ENCODE assay signal across 14 cellular contexts in the genomic region with DNA sequence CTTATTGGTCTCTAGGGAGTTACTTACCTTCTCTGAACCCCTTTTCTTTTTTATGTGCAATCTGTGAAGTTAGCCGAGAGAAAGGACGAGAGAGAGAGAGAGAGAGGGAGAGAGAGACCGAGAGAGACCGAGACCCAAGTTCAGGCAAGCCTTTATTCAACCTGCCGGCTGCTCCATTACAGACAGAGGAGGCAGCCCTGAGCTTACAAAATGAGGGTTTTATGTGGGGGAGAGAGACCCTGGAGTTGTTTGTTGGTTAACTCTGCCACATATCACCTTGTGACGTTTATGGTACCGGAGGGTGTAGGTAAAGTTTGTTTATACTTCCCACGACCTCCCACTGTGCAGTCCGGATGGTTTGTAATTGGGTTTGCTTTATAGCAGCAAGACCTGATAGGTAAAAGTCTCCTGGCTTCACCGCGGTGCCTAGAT. TPM values are rescaled to one million over a fixed set of nuclear protein-coding genes. Genes with fewer than 3 reads are reported as not detected.
A peak's percentile ranks its signal among the peaks of the same experiment; 100 is the strongest.
DNase-seq lines count a peak whose midpoint lies in the region; ATAC-seq, FAIRE-seq and TF ChIP-seq lines count a peak whose summit lies in the region.
"Had no signal": no experiment of that assay in that cellular context is flagged by ENCODE, and none has a peak within 500 bp of the region (broad histone marks: within the 10 kb centered on the region; RNA-seq: fewer than 3 reads in every experiment).

No MANE protein-coding gene starts in this region.

- H3K36me3 Mint-ChIP-seq in activated naive CD4-positive, alpha-beta T cell treated with anti-CD3 and anti-CD28 coated beads, Interleukin-2, amount 50 U/mL, for 24 hours, result no peaks in the 10 kb centered on the region
- no peaks in the 10 kb centered on the region for H3K36me3 Mint-ChIP-seq in stimulated activated naive B cell treated with anti-CD40 and anti-IgM and Interleukin-4, amounts not matched to agents 10 μg/mL and 1 μg/mL and 100 μg/mL, for 72 hours

- peaks cover 29% of the 10 kb centered on the region for H3K27me3 Mint-ChIP-seq in activated naive CD4-positive, alpha-beta T cell treated with anti-CD3 and anti-CD28 coated beads, Interleukin-2, amount 50 U/mL, for 24 hours
- peaks cover 43 to 55% of the 10 kb centered on the region in 2 donors for H3K27me3 Mint-ChIP-seq in stimulated activated naive B cell treated with anti-CD40 and anti-IgM and Interleukin-4, amounts not matched to agents 10 μg/mL and 1 μg/mL and 100 μg/mL, for 72 hours

- H3K27me3 ChIP-seq in Loucy (ENCODE audit: insufficient read depth, low read length, poor library complexity, severe bottlenecking) (peaks cover 7% of the 10 kb centered on the region), iPS-15b (ENCODE audit: control insufficient read depth, insufficient read depth, low read length) (peaks cover 54% of the 10 kb centered on the region), HepG2 (ENCODE audit: control insufficient read depth in 1 of 2, insufficient read depth in 2 of 2, low read length in 2 of 2) (peaks cover 4 to 34% of the 10 kb centered on the region in 2 experiments)

- POLR2A ChIA-PET in HepG2 (lab: Yijun Ruan, JAX), result no interaction called here

- TF ChIP-seq EP300 in HepG2 (IDR thresholded peaks at IDR 0.05; ENCODE audit: low read depth in 2 of 2, low read length in 2 of 2), result no peak
- TF ChIP-seq EP300 in HepG2 (CRISPR knock-in tag; IDR thresholded peaks at IDR 0.05; ENCODE audit: borderline replicate concordance), result no peak

- H3K9ac ChIP-seq in Loucy (ENCODE audit: low read depth, low read length, poor library complexity, severe bottlenecking), result no peak overlapping the region
- no peak overlapping the region for H3K9ac ChIP-seq in iPS-15b (ENCODE audit: low read depth, low read length)
- no peak overlapping the region for H3K9ac ChIP-seq in HepG2 (ENCODE audit: insufficient read depth, low read depth, low read length)

- no peak for DNase-seq in activated naive CD4-positive, alpha-beta T cell treated with Interleukin-2 at 50 U/mL for 16 hours
- DNase-seq in NCI-H2227 (lab: John Stamatoyannopoulos, UW; ENCODE audit: unreplicated experiment) (no peak), NOMO-1 (lab: John Stamatoyannopoulos, UW; ENCODE audit: unreplicated experiment in 2 of 2) (no peak), HepG2 (ENCODE audit: low spot score) (no peak)
- no peak for DNase-seq in stimulated activated naive B cell treated with anti-CD40 and anti-IgM and Interleukin-4, amounts not matched to agents 10 μg/mL and 1 μg/mL and 100 μg/mL, for 72 hours
- DNase-seq: activated CD4-positive, alpha-beta T cell treated with anti-CD3 and anti-CD28 coated beads for 48 hours; activated effector memory CD4-positive, alpha-beta T cell treated with anti-CD3 and anti-CD28 coated beads, Interleukin-2, amount 50 U/mL, for 16 hours; effector memory CD8-positive, alpha-beta T cell; midbrain had no signal

- H3K9me3 ChIP-seq in Loucy (ENCODE audit: insufficient read depth, low read depth, low read length), result no peaks in the 10 kb centered on the region
- no peaks in the 10 kb centered on the region for H3K9me3 ChIP-seq in iPS-15b (ENCODE audit: control insufficient read depth, insufficient read depth, low read length)
- no peaks in the 10 kb centered on the region for H3K9me3 ChIP-seq in HepG2 (ENCODE audit: low read length)
- H3K9me3 ChIP-seq: HAP-1 had no signal

- no peaks in the 10 kb centered on the region for H3K4me1 ChIP-seq in Loucy (ENCODE audit: insufficient read depth, low read length, poor library complexity, severe bottlenecking)
- peaks cover 3% of the 10 kb centered on the region for H3K4me1 ChIP-seq in iPS-15b (ENCODE audit: control insufficient read depth, insufficient read depth, low read length)
- peaks cover 5% of the 10 kb centered on the region; the same call in 1 of the 2 replicates for H3K4me1 ChIP-seq in HepG2 (ENCODE audit: insufficient read depth, low read length)

- peak overlapping the region; percentile 73 for H3K4me3 Mint-ChIP-seq in activated naive CD4-positive, alpha-beta T cell treated with anti-CD3 and anti-CD28 coated beads, Interleukin-2, amount 50 U/mL, for 24 hours
- H3K4me3 Mint-ChIP-seq in stimulated activated naive B cell treated with anti-CD40 and anti-IgM and Interleukin-4, amounts not matched to agents 10 μg/mL and 1 μg/mL and 100 μg/mL, for 72 hours, result no peak overlapping the region

- H2AFZ ChIP-seq in Loucy (ENCODE audit: low read length), result 0 out of 2 replicates have a peak overlapping the region, but pooled peaks have one; percentile 3
- no peak overlapping the region for H2AFZ ChIP-seq in HepG2 (ENCODE audit: low read length)

- no peaks in the 10 kb centered on the region for H3F3A ChIP-seq in Loucy (ENCODE audit: low read depth)

- no peak overlapping the region for H3K27ac Mint-ChIP-seq in activated naive CD4-positive, alpha-beta T cell treated with anti-CD3 and anti-CD28 coated beads, Interleukin-2, amount 50 U/mL, for 24 hours
- no peak overlapping the region for H3K27ac Mint-ChIP-seq in stimulated activated naive B cell treated with anti-CD40 and anti-IgM and Interleukin-4, amounts not matched to agents 10 μg/mL and 1 μg/mL and 100 μg/mL, for 72 hours
- H3K27ac Mint-ChIP-seq: effector memory CD8-positive, alpha-beta T cell had no signal

- H3K79me2 ChIP-seq in Loucy (ENCODE audit: insufficient read depth, low read length) (no peaks in the 10 kb centered on the region), HepG2 (ENCODE audit: insufficient read depth, low read length) (no peaks in the 10 kb centered on the region)

- H3K4me3 ChIP-seq in Loucy (ENCODE audit: low read length, poor library complexity, severe bottlenecking) (no peak overlapping the region), iPS-15b (ENCODE audit: low read depth, low read length) (peak overlapping the region; percentile 1), HepG2 (replicated peaks in 1 of 3; ENCODE audit: insufficient read depth in 1 of 3, low read depth in 2 of 3, low read length in 3 of 3) (no peak overlapping the region)
- H3K4me3 ChIP-seq: HAP-1 had no signal

- H3K9me3 Mint-ChIP-seq in activated naive CD4-positive, alpha-beta T cell treated with anti-CD3 and anti-CD28 coated beads, Interleukin-2, amount 50 U/mL, for 24 hours, result no peaks in the 10 kb centered on the region
- H3K9me3 Mint-ChIP-seq in stimulated activated naive B cell treated with anti-CD40 and anti-IgM and Interleukin-4, amounts not matched to agents 10 μg/mL and 1 μg/mL and 100 μg/mL, for 72 hours, result no peaks in the 10 kb centered on the region
- H3K9me3 Mint-ChIP-seq: effector memory CD8-positive, alpha-beta T cell had no signal

- H3K36me3 ChIP-seq in Loucy (ENCODE audit: insufficient read depth, low read length), result no peaks in the 10 kb centered on the region
- H3K36me3 ChIP-seq in iPS-15b (ENCODE audit: control insufficient read depth, insufficient read depth, low read length), result no peaks in the 10 kb centered on the region
- H3K36me3 ChIP-seq in HepG2 (replicated peaks in 1 of 2; ENCODE audit: control insufficient read depth in 1 of 2, insufficient read depth in 2 of 2, low read length in 2 of 2), result no peaks in the 10 kb centered on the region
- H3K36me3 ChIP-seq: HAP-1 had no signal

- BruUV-seq in HepG2 (replicated peaks; lab: Mats Ljungman, UMichigan), result no TSS peak

- H3K27ac ChIP-seq in HepG2 (ENCODE audit: extremely low read length, insufficient read depth, low read length), result no peak overlapping the region

- in situ Hi-C loops in HepG2 (cut with HindIII; ENCODE audit: extremely low pct_ligation_motif_present, low pct_unique_long_range_greater_than_20kb), result no loop called here

- no peaks in the 10 kb centered on the region for H3K9me2 ChIP-seq in Loucy (replicated peaks; ENCODE audit: low read depth, low read length)

- intact Hi-C loops in HepG2 (cut with micrococcal nuclease; ENCODE audit: unreplicated experiment), result no loop called here

- ATAC-seq in stimulated activated naive B cell treated with anti-CD40 and anti-IgM and Interleukin-4, amounts not matched to agents 10 μg/mL and 1 μg/mL and 100 μg/mL, for 72 hours (replicated peaks), result no peak
- ATAC-seq in HepG2, result no peak
- ATAC-seq: effector memory CD8-positive, alpha-beta T cell had no signal

- CTCF ChIA-PET in HepG2 (lab: Yijun Ruan, JAX; ENCODE audit: low intra/inter-chr PET ratio, low total read pairs), result no interaction called here

- no peak for TF ChIP-seq POLR2A in HepG2 (IDR thresholded peaks at IDR 0.05; ENCODE audit: insufficient read depth in 1 of 2, low read depth in 2 of 2, low read length in 2 of 2)

- 19% methylated on average over 11 of the region's 11 CpGs for WGBS in HepG2 (ENCODE audit: low lambda C conversion rate)

- FAIRE-seq in HepG2 (lab: Jason Lieb, UNC), result no peak
- FAIRE-seq: bronchial epithelial cell had no signal

- H4K20me1 ChIP-seq in Loucy (ENCODE audit: insufficient read depth, low read length, poor library complexity, severe bottlenecking), result no peaks in the 10 kb centered on the region
- H4K20me1 ChIP-seq in HepG2 (ENCODE audit: insufficient read depth, low read length), result no peaks in the 10 kb centered on the region

- no peak for TF ChIP-seq RAD21 in HepG2 (CRISPR knock-in tag; IDR thresholded peaks at IDR 0.05)

- H3K4me2 ChIP-seq in Loucy (ENCODE audit: low read depth, low read length, poor library complexity, severe bottlenecking) (peak overlapping the region; percentile 4), HepG2 (ENCODE audit: low read depth, low read length) (no peak overlapping the region)

- H3K4me1 Mint-ChIP-seq in activated naive CD4-positive, alpha-beta T cell treated with anti-CD3 and anti-CD28 coated beads, Interleukin-2, amount 50 U/mL, for 24 hours, result peaks cover 30% of the 10 kb centered on the region
- peaks cover 8 to 19% of the 10 kb centered on the region in 2 donors for H3K4me1 Mint-ChIP-seq in stimulated activated naive B cell treated with anti-CD40 and anti-IgM and Interleukin-4, amounts not matched to agents 10 μg/mL and 1 μg/mL and 100 μg/mL, for 72 hours

- TF ChIP-seq CTCF in Loucy (conservative IDR thresholded peaks at IDR 0.05; ENCODE audit: low read length), result no peak
- TF ChIP-seq CTCF in HepG2 (CRISPR knock-in tag; IDR thresholded peaks at IDR 0.05), result no peak

RNA-seq across cellular contexts. Expression of a gene that starts 1.5 kb away (rescaled TPM):
- 0.04 TPM in 1 of 2 replicates, not detected in the other for total RNA-seq in HepG2 (2016; rRNA removed; fragmentation: Illumina TruSeq; extraction: Trizol)
- total RNA-seq in HepG2 (2016; cell fraction: cytosol; rRNA removed; fragmentation: Illumina TruSeq; extraction: Trizol; ENCODE audit: low read depth), result not detected in 2 replicates
- total RNA-seq in HepG2 (2016; cell fraction: insoluble cytoplasmic fraction; rRNA removed; fragmentation: Illumina TruSeq; extraction: Trizol), result not detected in 2 replicates
- not detected in 2 replicates for total RNA-seq in HepG2 (2016; cell fraction: membrane; rRNA removed; fragmentation: Illumina TruSeq; extraction: Trizol)
- total RNA-seq in HepG2 (2016; cell fraction: nucleus; rRNA removed; fragmentation: Illumina TruSeq; extraction: Trizol), result not detected in 2 replicates
- polyA plus RNA-seq in HepG2 (2011; rRNA removed), result 0.03 and 0.04 TPM in 2 replicates
- not detected in 2 replicates for polyA plus RNA-seq in HepG2 (2011; cell fraction: cytosol; rRNA removed)
- polyA plus RNA-seq in HepG2 (2011; cell fraction: nucleus; rRNA removed), result not detected in 2 replicates
- not detected in 2 replicates for polyA plus RNA-seq in HepG2 (2012)
- polyA plus RNA-seq in HepG2 (2016; cell fraction: cytosol; fragmentation: Illumina TruSeq; extraction: Trizol; ENCODE audit: low read depth), result not detected in 2 replicates
- polyA plus RNA-seq in HepG2 (2016; cell fraction: insoluble cytoplasmic fraction; fragmentation: Illumina TruSeq; extraction: Trizol; ENCODE audit: low read depth), result not detected in 2 replicates
- not detected in 2 replicates for polyA plus RNA-seq in HepG2 (2016; cell fraction: membrane; fragmentation: Illumina TruSeq; extraction: Trizol; ENCODE audit: low read depth)
- not detected in 2 replicates for polyA plus RNA-seq in HepG2 (2016; cell fraction: nucleus; fragmentation: Illumina TruSeq; extraction: Trizol; ENCODE audit: insufficient read depth, low read depth)
- polyA minus RNA-seq in HepG2 (2011; rRNA and poly(A)+ RNA removed; ENCODE audit: low replicate concordance), result not detected in 2 replicates
- polyA minus RNA-seq in HepG2 (2011; cell fraction: cytosol; rRNA and poly(A)+ RNA removed), result not detected in 2 replicates
- polyA minus RNA-seq in HepG2 (2011; cell fraction: nucleus; rRNA and poly(A)+ RNA removed), result not detected in 2 replicates

RNA-seq across cellular contexts. Expression of a gene that starts 52.8 kb away (rescaled TPM):
- total RNA-seq in HepG2 (2016; rRNA removed; fragmentation: Illumina TruSeq; extraction: Trizol), result not detected in 2 replicates
- total RNA-seq in HepG2 (2016; cell fraction: cytosol; rRNA removed; fragmentation: Illumina TruSeq; extraction: Trizol; ENCODE audit: low read depth), result not detected in 2 replicates
- total RNA-seq in HepG2 (2016; cell fraction: insoluble cytoplasmic fraction; rRNA removed; fragmentation: Illumina TruSeq; extraction: Trizol), result not detected in 2 replicates
- not detected in 2 replicates for total RNA-seq in HepG2 (2016; cell fraction: membrane; rRNA removed; fragmentation: Illumina TruSeq; extraction: Trizol)
- total RNA-seq in HepG2 (2016; cell fraction: nucleus; rRNA removed; fragmentation: Illumina TruSeq; extraction: Trizol), result not detected in 2 replicates
- not detected in 2 replicates for polyA plus RNA-seq in HepG2 (2011; rRNA removed)
- polyA plus RNA-seq in HepG2 (2011; cell fraction: cytosol; rRNA removed), result not detected in 2 replicates
- 0.27 TPM in 1 of 2 replicates, not detected in the other for polyA plus RNA-seq in HepG2 (2011; cell fraction: nucleus; rRNA removed)
- not detected in 2 replicates for polyA plus RNA-seq in HepG2 (2012)
- not detected in 2 replicates for polyA plus RNA-seq in HepG2 (2016; cell fraction: cytosol; fragmentation: Illumina TruSeq; extraction: Trizol; ENCODE audit: low read depth)
- polyA plus RNA-seq in HepG2 (2016; cell fraction: insoluble cytoplasmic fraction; fragmentation: Illumina TruSeq; extraction: Trizol; ENCODE audit: low read depth), result not detected in 2 replicates
- not detected in 2 replicates for polyA plus RNA-seq in HepG2 (2016; cell fraction: membrane; fragmentation: Illumina TruSeq; extraction: Trizol; ENCODE audit: low read depth)
- polyA plus RNA-seq in HepG2 (2016; cell fraction: nucleus; fragmentation: Illumina TruSeq; extraction: Trizol; ENCODE audit: insufficient read depth, low read depth), result not detected in 2 replicates
- not detected in 2 replicates for polyA minus RNA-seq in HepG2 (2011; rRNA and poly(A)+ RNA removed; ENCODE audit: low replicate concordance)
- polyA minus RNA-seq in HepG2 (2011; cell fraction: cytosol; rRNA and poly(A)+ RNA removed), result not detected in 2 replicates
- polyA minus RNA-seq in HepG2 (2011; cell fraction: nucleus; rRNA and poly(A)+ RNA removed), result not detected in 2 replicates
